In the genomic region with DNA sequence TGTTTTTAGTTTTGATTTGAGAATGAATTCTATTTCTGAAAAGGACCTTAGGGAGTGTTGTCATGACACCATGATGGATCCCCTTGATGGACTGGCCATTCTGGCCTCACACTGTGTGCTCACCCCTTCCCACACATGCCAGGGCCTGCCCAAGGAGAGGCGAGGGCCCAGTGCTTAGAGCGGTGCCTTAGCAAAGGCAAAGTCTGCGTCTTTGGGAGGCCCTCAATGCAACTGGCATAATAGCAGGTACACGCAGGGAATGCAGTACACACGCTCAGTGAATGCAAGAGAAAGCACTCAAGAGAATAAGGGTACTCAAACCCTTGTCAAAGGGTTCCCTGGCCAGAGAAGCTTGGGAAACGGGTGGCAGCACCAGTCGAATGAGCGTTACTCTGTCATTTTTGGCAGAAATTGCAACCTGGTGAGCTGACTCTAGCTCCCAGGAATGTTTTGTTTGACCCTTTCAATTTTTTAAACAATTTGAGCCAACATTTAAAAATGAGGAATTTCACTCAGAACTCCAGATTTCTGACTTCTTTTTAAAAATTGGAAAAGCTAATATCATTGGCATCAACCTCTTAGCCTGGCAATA, we compare ENCODE assay signal across 23 cellular contexts. TPM values are rescaled to one million over a fixed set of nuclear protein-coding genes. Genes with fewer than 3 reads are reported as not detected.
DNase-seq lines count a peak whose midpoint lies in the region; ATAC-seq, FAIRE-seq and TF ChIP-seq lines count a peak whose summit lies in the region.
"Had no signal": no experiment of that assay in that cellular context is flagged by ENCODE, and none has a peak within 500 bp of the region (broad histone marks: within the 10 kb centered on the region; RNA-seq: fewer than 3 reads in every experiment).

No MANE protein-coding gene starts in this region.

- H3K36me3 ChIP-seq in astrocyte (ENCODE audit: insufficient read depth, low read length): no peaks in the 10 kb centered on the region
- H3K36me3 ChIP-seq in thyroid gland: no peaks in the 10 kb centered on the region
- H3K36me3 ChIP-seq in smooth muscle cell (ENCODE audit: low read depth): no peaks in the 10 kb centered on the region
- H3K36me3 ChIP-seq: BLaER1, Peyer's patch had no signal

- DNase-seq in GM03348 (ENCODE audit: low spot score) (peak; percentile 45), astrocyte (ENCODE audit: low read depth) (no peak), mesothelial cell of epicardium (ENCODE audit: low spot score in 2 of 2, unreplicated experiment in 2 of 2) (no peak), thyroid gland (peak; percentile 16 to 34), COLO829 (ENCODE audit: low spot score) (no peak), smooth muscle cell (lab: John Stamatoyannopoulos, UW; ENCODE audit: unreplicated experiment) (no peak)
- DNase-seq: Caco-2; CD4-positive, alpha-beta T cell; DND-41; H7; HFFc6; IMR-90; NCI-H1105; NCI-H2029 treated with DMSO at 0.1 percent for 48 hours; NCI-H226; NCI-H510A treated with DMSO at 0.1 percent for 48 hours; Peyer's patch had no signal

- peaks cover 10% of the 10 kb centered on the region for H3K4me1 Mint-ChIP-seq in astrocyte (ENCODE audit: low read depth, unreplicated experiment)
- H3K4me1 Mint-ChIP-seq in mesothelial cell of epicardium: peaks cover 27% of the 10 kb centered on the region

- H3K27ac ChIP-seq in astrocyte (ENCODE audit: low read depth, low read length): no peak overlapping the region
- peak overlapping the region in 1 of 3 donors; percentile 1 for H3K27ac ChIP-seq in thyroid gland
- no peak overlapping the region for H3K27ac ChIP-seq in smooth muscle cell (ENCODE audit: low read depth)
- H3K27ac ChIP-seq: BLaER1, KMS-11, Peyer's patch had no signal

- H3K27me3 ChIP-seq in astrocyte (ENCODE audit: insufficient read depth, low read length) (no peaks in the 10 kb centered on the region), thyroid gland (no peaks in the 10 kb centered on the region), smooth muscle cell (ENCODE audit: low read depth) (no peaks in the 10 kb centered on the region)
- H3K27me3 ChIP-seq: BLaER1, Peyer's patch had no signal

- H3K4me1 ChIP-seq in astrocyte (ENCODE audit: insufficient read depth, low read length) (peaks cover 5% of the 10 kb centered on the region), thyroid gland (peaks cover 17 to 20% of the 10 kb centered on the region in 2 donors), smooth muscle cell (ENCODE audit: low read depth) (peaks cover 8% of the 10 kb centered on the region)
- H3K4me1 ChIP-seq: BLaER1 had no signal

- no peak overlapping the region for H3K4me3 Mint-ChIP-seq in astrocyte (ENCODE audit: unreplicated experiment)
- H3K4me3 Mint-ChIP-seq in mesothelial cell of epicardium: no peak overlapping the region
- H3K4me3 Mint-ChIP-seq: CD4-positive, alpha-beta T cell; HFFc6 had no signal

- intact Hi-C loops in thyroid gland (cut with DNase I): no loop called here

- H3K4me3 ChIP-seq in astrocyte (ENCODE audit: insufficient read depth, low read depth, low read length): no peak overlapping the region
- no peak overlapping the region for H3K4me3 ChIP-seq in thyroid gland (replicated peaks in 1 of 3)
- H3K4me3 ChIP-seq in smooth muscle cell: no peak overlapping the region
- H3K4me3 ChIP-seq: BLaER1, Peyer's patch had no signal

- no peak for ATAC-seq in GM18519 (IDR thresholded peaks at IDR 0.05; ENCODE audit: low FRiP score, unreplicated experiment)
- ATAC-seq: SK-N-SH treated with all-trans-retinoic acid at 6 μM for 48 hours had no signal

- peak overlapping the region; percentile 35 for H3K4me2 ChIP-seq in astrocyte (ENCODE audit: low read length)
- H3K4me2 ChIP-seq in smooth muscle cell: no peak overlapping the region
- H3K4me2 ChIP-seq: BLaER1, KMS-11 had no signal

- TF ChIP-seq POLR2A in thyroid gland (IDR thresholded peaks at IDR 0.05): no peak

- no peak overlapping the region for H2AFZ ChIP-seq in astrocyte (ENCODE audit: low read depth, low read length)
- H2AFZ ChIP-seq in smooth muscle cell (ENCODE audit: low read depth): no peak overlapping the region

- WGBS in thyroid gland, 2 donors: 42 to 52% methylated on average over 8 of the region's 8 CpGs
- WGBS in smooth muscle cell (ENCODE audit: low lambda C conversion rate): 91% methylated on average over 8 of the region's 8 CpGs

- no peak for FAIRE-seq in astrocyte (lab: Jason Lieb, UNC)
- FAIRE-seq: G401.6, GM18507 had no signal

- peaks cover 2% of the 10 kb centered on the region for H3K36me3 Mint-ChIP-seq in astrocyte (ENCODE audit: low read depth, unreplicated experiment)
- peaks cover 9% of the 10 kb centered on the region for H3K36me3 Mint-ChIP-seq in mesothelial cell of epicardium

- no peaks in the 10 kb centered on the region for H4K20me1 ChIP-seq in astrocyte (ENCODE audit: insufficient read depth, low read length)
- H4K20me1 ChIP-seq in smooth muscle cell (ENCODE audit: low read depth): peaks cover 37% of the 10 kb centered on the region
- H4K20me1 ChIP-seq: BLaER1 had no signal

- H3K27ac Mint-ChIP-seq in astrocyte (ENCODE audit: unreplicated experiment): no peak overlapping the region
- H3K27ac Mint-ChIP-seq in mesothelial cell of epicardium: peak overlapping the region; percentile 55
- H3K27ac Mint-ChIP-seq: CD4-positive, alpha-beta T cell; HFFc6 had no signal

- H3K9ac ChIP-seq in astrocyte (ENCODE audit: low read length) (no peak overlapping the region), smooth muscle cell (ENCODE audit: low read depth) (no peak overlapping the region)
- H3K9ac ChIP-seq: BLaER1, KMS-11 had no signal

- peaks cover 4% of the 10 kb centered on the region for H3K9me3 Mint-ChIP-seq in astrocyte (ENCODE audit: unreplicated experiment)
- no peaks in the 10 kb centered on the region for H3K9me3 Mint-ChIP-seq in mesothelial cell of epicardium
- H3K9me3 Mint-ChIP-seq: CD4-positive, alpha-beta T cell; HFFc6 had no signal

- H3K27me3 Mint-ChIP-seq in astrocyte (ENCODE audit: low read depth, unreplicated experiment) (peaks cover 17% of the 10 kb centered on the region), mesothelial cell of epicardium (ENCODE audit: low read depth) (no peaks in the 10 kb centered on the region)
- H3K27me3 Mint-ChIP-seq: CD4-positive, alpha-beta T cell had no signal

- H3F3A ChIP-seq in smooth muscle cell (ENCODE audit: low read depth): no peaks in the 10 kb centered on the region

- H3K79me2 ChIP-seq in astrocyte (ENCODE audit: insufficient read depth, low read length) (no peaks in the 10 kb centered on the region), smooth muscle cell (ENCODE audit: low read depth) (peaks cover 7% of the 10 kb centered on the region)

- H3K9me3 ChIP-seq in astrocyte (ENCODE audit: insufficient read depth, low read depth, low read length) (no peaks in the 10 kb centered on the region), thyroid gland (no peaks in the 10 kb centered on the region), smooth muscle cell (replicated peaks; ENCODE audit: low read depth) (no peaks in the 10 kb centered on the region)
- H3K9me3 ChIP-seq: BLaER1, Caco-2, Peyer's patch had no signal

- no peak for TF ChIP-seq CTCF in astrocyte (IDR thresholded peaks at IDR 0.05; ENCODE audit: insufficient read depth, low read depth, low read length)
- TF ChIP-seq CTCF in mesothelial cell of epicardium (IDR thresholded peaks at IDR 0.05; ENCODE audit: unreplicated experiment): no peak
- TF ChIP-seq CTCF in thyroid gland (IDR thresholded peaks at IDR 0.05): no peak
- no peak for TF ChIP-seq CTCF in smooth muscle cell (IDR thresholded peaks at IDR 0.05; ENCODE audit: borderline replicate concordance, insufficient read depth, poor library complexity, severe bottlenecking)

RNA-seq across cellular contexts. Expression of a gene that starts 32.1 kb away (rescaled TPM):
- total RNA-seq in astrocyte (9.1 and 9.8 TPM in 2 replicates), mesothelial cell of epicardium (60.1 to 63.0 TPM (median 61.5 TPM) in 3 replicates), thyroid gland (10 to 100 TPM in 1 of 4 donors, 1 to 10 TPM in 1, under 1 TPM in 2; 0.63 to 13.8 (median 1.1) TPM), smooth muscle cell (4.5 and 5.6 TPM in 2 replicates)
- polyA plus RNA-seq in smooth muscle cell: 8.8 and 18.8 TPM in 2 replicates
- total RNA-seq: HFFc6, IMR-90 had no signal
- polyA plus RNA-seq: IMR-90 had no signal

Comparison
In these comparisons a context has a peak if more than half of its experiments do, and no peak if none do; other contexts are left out.
1. DNase-seq: peak in GM03348 (single experiment) and thyroid gland (2 of 2); none in astrocyte (single experiment), mesothelial cell of epicardium (0 of 2), COLO829 (single experiment) and smooth muscle cell (single experiment).